In genomic region chr1:16921391-16922185, GRCh38 we compare ENCODE assay signal across 8 cellular contexts. TPM values are rescaled to one million over a fixed set of nuclear protein-coding genes. Genes with fewer than 3 reads are reported as not detected.
DNase-seq lines count a peak whose midpoint lies in the region; TF ChIP-seq lines count a peak whose summit lies in the region.

Gene CROCC, plus strand, starts transcription at chr1:16921931. Its CDS starts 88 bp downstream, at chr1:16922019.

- no peaks in the 10 kb centered on the region for H3K36me3 ChIP-seq in testis (ENCODE audit: low read depth, missing control alignments)

- intact Hi-C loops in lower leg skin (cut with DNase I; ENCODE audit: low total_unique reads), result loop anchor here (10.0 kb wide), 1 partner anchor 307 kb away; the partner anchor contains the start of gene NBPF1
- intact Hi-C loops in testis (cut with DNase I; ENCODE audit: low total_unique reads), result no loop called here

- H3K4me3 ChIP-seq in choroid plexus epithelial cell (ENCODE audit: low read depth, low read length) (no peak within 1 kb of the TSS), lower leg skin (ENCODE audit: low read depth, poor library complexity, severe bottlenecking) (no peak within 1 kb of the TSS), testis (no peak within 1 kb of the TSS)

- 40 to 47% methylated on average over 17 of the region's 17 CpGs for WGBS in lower leg skin, 2 donors
- WGBS in testis, 2 donors, result 38 to 45% methylated on average over 17 of the region's 17 CpGs

- TF ChIP-seq POLR2A in lower leg skin (IDR thresholded peaks at IDR 0.05) (no peak), testis (IDR thresholded peaks at IDR 0.05) (no peak)

- no peaks in the 10 kb centered on the region for H3K9me3 ChIP-seq in testis

- DNase-seq in stimulated activated CD4-positive, alpha-beta T cell treated with anti-CD3 and anti-CD28 coated beads, Interleukin-15, amount 100 ng/mL, for 24 hours, result peak; percentile 62
- DNase-seq in stimulated activated CD4-positive, alpha-beta T cell treated with anti-CD3 and anti-CD28 coated beads, Interleukin-12 subunit alpha, Interleukin-12 subunit beta, amount 100 ng/mL, for 4 hours, result no peak
- peak; percentile 82 for DNase-seq in SK-N-DZ (ENCODE audit: low spot score)
- peak; percentile 58 for DNase-seq in choroid plexus epithelial cell (ENCODE audit: low read depth)
- no peak for DNase-seq in lower leg skin (ENCODE audit: low spot score in 2 of 2)
- DNase-seq in testis, result no peak
- DNase-seq in hepatic stellate cell (ENCODE audit: low spot score), result no peak
- DNase-seq in COLO668 (lab: John Stamatoyannopoulos, UW; ENCODE audit: unreplicated experiment), result no peak

- no peak within 1 kb of the TSS for H3K27ac ChIP-seq in testis

- TF ChIP-seq CTCF in choroid plexus epithelial cell (conservative IDR thresholded peaks at IDR 0.05; ENCODE audit: low read depth, low read length) (no peak), lower leg skin (IDR thresholded peaks at IDR 0.05) (no peak), testis (IDR thresholded peaks at IDR 0.05) (no peak)

- no peaks in the 10 kb centered on the region for H3K27me3 ChIP-seq in testis

- no peaks in the 10 kb centered on the region for H3K4me1 ChIP-seq in testis

RNA-seq across cellular contexts. Expression of gene CROCC, which starts in this region (rescaled TPM):
- 10.2 and 14.2 TPM in 2 replicates for polyA plus RNA-seq in SK-N-DZ (2014; cell fraction: cytosol; rRNA removed)
- polyA plus RNA-seq in SK-N-DZ (2014; cell fraction: nucleus; rRNA removed), result 85.4 and 91.9 TPM in 2 replicates
- total RNA-seq in lower leg skin (10 to 100 TPM; 19.5 to 63.8 (median 23.3) TPM), testis (10 to 100 TPM; 49.1 to 49.2 TPM)
- polyA plus RNA-seq in testis (ENCODE audit: insufficient read depth, low read depth, low replicate concordance), result 18.8 TPM

Comparison
In these comparisons a context has a peak if more than half of its experiments do, and no peak if none do; other contexts are left out.
1. DNase-seq: peak in stimulated activated CD4-positive, alpha-beta T cell treated with anti-CD3 and anti-CD28 coated beads, Interleukin-15, amount 100 ng/mL, for 24 hours (single experiment), SK-N-DZ (single experiment) and choroid plexus epithelial cell (single experiment); none in stimulated activated CD4-positive, alpha-beta T cell treated with anti-CD3 and anti-CD28 coated beads, Interleukin-12 subunit alpha, Interleukin-12 subunit beta, amount 100 ng/mL, for 4 hours (single experiment), lower leg skin (0 of 2), testis (single experiment), hepatic stellate cell (single experiment) and COLO668 (single experiment).